In the genomic region with DNA sequence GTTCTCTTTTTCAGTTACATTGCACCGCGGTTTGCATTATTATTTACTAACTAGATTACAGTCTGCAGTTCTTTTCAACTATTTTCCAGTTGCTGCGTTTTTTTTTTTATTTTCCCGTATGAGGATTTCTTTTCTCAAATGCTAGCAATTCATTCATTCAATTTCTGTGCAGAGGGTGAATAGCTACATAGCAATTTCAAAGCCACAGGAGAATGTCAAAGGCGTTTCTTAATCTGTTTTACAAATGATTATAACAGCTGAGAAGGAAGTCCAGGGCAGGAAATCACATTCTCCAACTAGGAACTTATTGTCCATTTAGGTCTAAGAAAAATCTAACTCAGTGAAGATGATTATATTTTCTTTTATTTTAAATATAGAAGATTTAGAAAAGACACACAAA, we compare ENCODE assay signal across 28 cellular contexts.
"Had no signal": no experiment of that assay in that cellular context is flagged by ENCODE, and none has a peak within 500 bp of the region (broad histone marks: within the 10 kb centered on the region; RNA-seq: fewer than 3 reads in every experiment).

No MANE protein-coding gene starts in this region.

- H3K36me3 ChIP-seq: cardiac muscle cell, MG63, Peyer's patch, SJCRH30 had no signal

- H3K4me3 ChIP-seq: body of pancreas, cardiac muscle cell, MG63, Peyer's patch, SJCRH30 had no signal

- H3K27ac ChIP-seq: body of pancreas, cardiac muscle cell, KMS-11, Peyer's patch, RWPE1, SJCRH30, VCaP had no signal

- ATAC-seq: activated CD4-positive, alpha-beta T cell treated with anti-CD3 and anti-CD28 coated beads for 36 hours; activated CD8-positive, alpha-beta T cell treated with anti-CD3 and anti-CD28 coated beads for 36 hours; activated T-cell treated with anti-CD3 and anti-CD28 coated beads, Interleukin-2, amount 50 U/mL, for 72 hours; body of pancreas had no signal

- H3K9me3 ChIP-seq: body of pancreas, MG63, Peyer's patch, SJCRH30, SK-N-SH had no signal

- DNase-seq: activated CD4-positive, alpha-beta T cell treated with anti-CD3 and anti-CD28 coated beads for 36 hours; activated CD4-positive, alpha-beta T cell treated with anti-CD3 and anti-CD28 coated beads, Interleukin-2, amount 50 U/mL, for 1 hour; activated CD8-positive, alpha-beta memory T cell treated with anti-CD3 and anti-CD28 coated beads, Interleukin-2, amount 50 U/mL, for 4 hours; activated CD8-positive, alpha-beta T cell treated with anti-CD3 and anti-CD28 coated beads for 36 hours; activated gamma-delta T cell treated with Interleukin-2 at 50 U/mL for 16 hours; activated naive CD4-positive, alpha-beta T cell treated with anti-CD3 and anti-CD28 coated beads, Interleukin-2, amount 10 ng/mL, durations not matched to agents 7 days and 5 days; activated naive CD8-positive, alpha-beta T cell treated with anti-CD3 and anti-CD28 coated beads for 36 hours; activated T-cell treated with anti-CD3 and anti-CD28 coated beads, Interleukin-2, amount 50 U/mL, for 72 hours; anterior cingulate cortex; body of pancreas; MG63; MV-4-11; NCI-H1105; NCI-H1436; NCI-H1694 treated with DMSO at 0.1 percent for 48 hours; NCI-H2029 treated with DMSO at 0.1 percent for 48 hours; NCI-H345; NCI-H510A; NCI-H69; Peyer's patch; Right ventricle myocardium superior; SK-N-SH; T-helper 1 cell had no signal

- H3K27me3 ChIP-seq: body of pancreas, cardiac muscle cell, MG63, Peyer's patch, SJCRH30 had no signal

- H3K4me1 ChIP-seq: body of pancreas, Peyer's patch had no signal
